In the genomic region with DNA sequence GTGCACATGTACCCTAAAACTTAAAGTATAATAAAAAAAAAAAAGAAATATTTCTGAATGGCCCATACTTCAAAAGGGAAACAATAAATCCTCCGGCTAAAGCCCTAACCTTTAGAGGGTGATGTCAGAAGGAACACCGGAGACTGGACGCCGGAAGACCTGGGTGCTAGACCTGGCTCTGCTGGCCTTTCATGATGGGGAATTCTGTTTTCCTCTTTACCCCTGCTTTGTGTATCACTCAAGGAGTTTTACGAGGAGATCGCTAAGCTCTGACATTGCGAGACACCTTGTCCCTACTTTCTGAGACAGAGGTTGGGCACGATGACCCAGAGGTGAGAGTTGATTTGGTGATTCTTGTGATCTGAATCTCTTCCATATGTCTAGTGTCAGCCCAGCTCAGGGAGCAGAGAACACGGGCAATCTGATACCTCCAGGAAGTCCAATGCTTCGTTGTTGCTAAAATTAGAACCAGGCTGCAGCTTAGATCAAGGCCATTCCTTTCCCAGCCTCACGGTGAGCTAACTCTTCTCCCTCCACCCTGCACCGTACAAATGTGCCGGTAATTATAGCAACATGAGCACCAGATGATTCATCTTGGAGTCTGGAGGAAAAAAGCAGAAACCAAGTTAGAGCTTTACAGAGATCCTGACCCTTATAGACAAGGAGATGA, we compare ENCODE assay signal across 11 cellular contexts. TPM values are rescaled to one million over a fixed set of nuclear protein-coding genes. Genes with fewer than 3 reads are reported as not detected.
DNase-seq lines count a peak whose midpoint lies in the region; ATAC-seq and TF ChIP-seq lines count a peak whose summit lies in the region.
"Had no signal": no experiment of that assay in that cellular context is flagged by ENCODE, and none has a peak within 500 bp of the region (broad histone marks: within the 10 kb centered on the region; RNA-seq: fewer than 3 reads in every experiment).

No MANE protein-coding gene starts in this region.

- H3K9me3 ChIP-seq in MG63 (no peaks in the 10 kb centered on the region), breast epithelium (no peaks in the 10 kb centered on the region)

- DNase-seq in AG09309 (ENCODE audit: low read depth), result peak; percentile 88
- peak; percentile 71 for DNase-seq in MG63
- no peak for DNase-seq in breast epithelium (ENCODE audit: low spot score in 2 of 2)
- peak; percentile 52 to 96 for DNase-seq in lung microvascular endothelial cell (ENCODE audit: low read depth in 2 of 2)
- DNase-seq in activated CD4-positive, alpha-beta memory T cell treated with anti-CD3 and anti-CD28 coated beads, Interleukin-2, amount 10 ng/mL, durations not matched to agents 7 days and 5 days, result no peak
- no peak for DNase-seq in KG1 (lab: John Stamatoyannopoulos, UW)
- DNase-seq: GF-D8, retina had no signal

- ATAC-seq in activated CD4-positive, CD25-positive, alpha-beta regulatory T cell treated with anti-CD3 and anti-CD28 coated beads, Interleukin-2, amount 50 U/mL, for 24 hours, result no peak
- no peak for ATAC-seq in GM21528 (IDR thresholded peaks at IDR 0.05; ENCODE audit: low FRiP score, unreplicated experiment)

- H3K4me1 Mint-ChIP-seq in activated CD4-positive, alpha-beta memory T cell treated with anti-CD3 and anti-CD28 coated beads, Interleukin-2, amount 10 ng/mL, durations not matched to agents 7 days and 5 days, result peaks cover 3% of the 10 kb centered on the region

- H3K36me3 ChIP-seq in MG63 (no peaks in the 10 kb centered on the region), breast epithelium (no peaks in the 10 kb centered on the region)

- H3K4me3 ChIP-seq in AG09309 (ENCODE audit: control insufficient read depth, low read depth, low read length) (no peak overlapping the region), MG63 (no peak overlapping the region), breast epithelium (no peak overlapping the region)

- TF ChIP-seq CTCF in AG09309 (IDR thresholded peaks at IDR 0.05; ENCODE audit: control insufficient read depth, insufficient read depth, low read depth, low read length, missing control alignments) (no peak), breast epithelium (IDR thresholded peaks at IDR 0.05) (no peak)

- no peaks in the 10 kb centered on the region for H3K4me1 ChIP-seq in breast epithelium

- no peak overlapping the region for H3K27ac Mint-ChIP-seq in activated CD4-positive, alpha-beta memory T cell treated with anti-CD3 and anti-CD28 coated beads, Interleukin-2, amount 10 ng/mL, durations not matched to agents 7 days and 5 days

- no peaks in the 10 kb centered on the region for H3K9me3 Mint-ChIP-seq in activated CD4-positive, alpha-beta memory T cell treated with anti-CD3 and anti-CD28 coated beads, Interleukin-2, amount 10 ng/mL, durations not matched to agents 7 days and 5 days

- intact Hi-C loops in breast epithelium (cut with DNase I; ENCODE audit: low total_unique reads), result loop anchor here (5.0 kb wide), 1 partner anchor 1075 kb away; no protein-coding TSS in a partner anchor

- H3K27ac ChIP-seq in breast epithelium, result peak overlapping the region; percentile 26 to 50

- CTCF ChIA-PET in activated CD4-positive, alpha-beta memory T cell treated with anti-CD3 and anti-CD28 coated beads, Interleukin-2, amount 10 ng/mL, durations not matched to agents 7 days and 5 days (lab: Charles Lee), result interaction anchor here (1.3 to 1.7 kb wide), 2 partner anchors 16 to 122 kb away, joined by 3 to 5 read pairs; no protein-coding TSS in a partner anchor

- POLR2A ChIA-PET in activated CD4-positive, alpha-beta memory T cell treated with anti-CD3 and anti-CD28 coated beads, Interleukin-2, amount 10 ng/mL, durations not matched to agents 7 days and 5 days (lab: Charles Lee), result no interaction called here

- peaks cover 48% of the 10 kb centered on the region for H3K27me3 Mint-ChIP-seq in activated CD4-positive, alpha-beta memory T cell treated with anti-CD3 and anti-CD28 coated beads, Interleukin-2, amount 10 ng/mL, durations not matched to agents 7 days and 5 days

- H3K4me3 Mint-ChIP-seq in activated CD4-positive, alpha-beta memory T cell treated with anti-CD3 and anti-CD28 coated beads, Interleukin-2, amount 10 ng/mL, durations not matched to agents 7 days and 5 days, result no peak overlapping the region

- H3K27me3 ChIP-seq in MG63 (no peaks in the 10 kb centered on the region), breast epithelium (no peaks in the 10 kb centered on the region)

- H3K36me3 Mint-ChIP-seq in activated CD4-positive, alpha-beta memory T cell treated with anti-CD3 and anti-CD28 coated beads, Interleukin-2, amount 10 ng/mL, durations not matched to agents 7 days and 5 days (ENCODE audit: low read depth), result no peaks in the 10 kb centered on the region

- no peak for TF ChIP-seq POLR2A in breast epithelium (IDR thresholded peaks at IDR 0.05)

RNA-seq across cellular contexts. Expression of gene CFAP161, which starts 42.0 kb away (rescaled TPM):
- not detected in 2 replicates for total RNA-seq in MG63 (2014; rRNA removed; shearing (Covaris generic); ENCODE audit: low replicate concordance)
- total RNA-seq in breast epithelium (1 to 10 TPM in 1 of 3 donors, under 1 TPM in 1, not detected in 1; 0.66 to 1.0 TPM), lung microvascular endothelial cell (0.20 and 0.44 TPM in 2 replicates)
- total RNA-seq in activated CD4-positive, alpha-beta memory T cell treated with anti-CD3 and anti-CD28 coated beads, Interleukin-2, amount 10 ng/mL, durations not matched to agents 7 days and 5 days, result not detected
- total RNA-seq: T-helper 1 cell treated with Interleukin-12 subunit alpha and Interleukin-12 subunit beta and Interleukin-4 antibody, amounts not matched to agents 30 ng/mL and 1 ng/mL, for 36 hours had no signal

Comparison
In these comparisons a context has a peak if more than half of its experiments do, and no peak if none do; other contexts are left out.
1. DNase-seq: peak in AG09309 (single experiment), MG63 (single experiment) and lung microvascular endothelial cell (2 of 2); none in breast epithelium (0 of 2), activated CD4-positive, alpha-beta memory T cell treated with anti-CD3 and anti-CD28 coated beads, Interleukin-2, amount 10 ng/mL, durations not matched to agents 7 days and 5 days (single experiment) and KG1 (single experiment).